In the genomic region with DNA sequence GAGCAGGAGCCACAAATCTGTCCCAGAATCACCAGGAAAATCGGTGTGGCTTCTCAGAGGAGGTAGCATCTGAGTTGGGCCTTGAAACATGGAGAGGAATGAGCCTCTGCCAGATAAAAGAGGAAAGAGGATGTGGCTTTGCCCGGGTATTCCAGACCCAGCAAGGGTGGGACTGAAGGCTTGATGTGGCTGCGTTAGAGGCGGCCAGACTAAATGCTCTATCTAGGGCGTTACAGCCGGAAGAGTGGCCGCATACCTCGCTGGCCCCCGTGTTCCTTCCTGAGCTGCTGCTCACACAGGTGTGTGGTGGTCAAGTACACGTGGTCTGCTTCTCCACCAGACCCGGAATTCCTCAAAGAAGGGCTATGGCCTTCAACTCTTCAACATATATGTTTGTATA, we compare ENCODE assay signal across 23 cellular contexts. TPM values are rescaled to one million over a fixed set of nuclear protein-coding genes. Genes with fewer than 3 reads are reported as not detected.
"Had no signal": no experiment of that assay in that cellular context is flagged by ENCODE, and none has a peak within 500 bp of the region (broad histone marks: within the 10 kb centered on the region; RNA-seq: fewer than 3 reads in every experiment).

No MANE protein-coding gene starts in this region.

- ATAC-seq: activated CD8-positive, alpha-beta memory T cell treated with anti-CD3 and anti-CD28 coated beads, Interleukin-2, amount 10 ng/mL, durations not matched to agents 7 days and 5 days; gastrocnemius medialis; left lobe of liver had no signal

- H3K36me3 Mint-ChIP-seq: activated CD8-positive, alpha-beta memory T cell treated with anti-CD3 and anti-CD28 coated beads, Interleukin-2, amount 10 ng/mL, durations not matched to agents 7 days and 5 days; activated naive CD8-positive, alpha-beta T cell treated with anti-CD3 and anti-CD28 coated beads for 36 hours; mesothelial cell of epicardium had no signal

- H3K27ac Mint-ChIP-seq: activated CD8-positive, alpha-beta memory T cell treated with anti-CD3 and anti-CD28 coated beads, Interleukin-2, amount 10 ng/mL, durations not matched to agents 7 days and 5 days; activated naive CD8-positive, alpha-beta T cell treated with anti-CD3 and anti-CD28 coated beads for 36 hours; dendritic cell treated with granulocyte-macrophage colony-stimulating factor and Interleukin-4, amounts not matched to agents 40 ng/mL and 50 ng/mL, for 4 days; mesothelial cell of epicardium; nephron; progenitor cell of endocrine pancreas had no signal

- H3K27me3 Mint-ChIP-seq: activated naive CD8-positive, alpha-beta T cell treated with anti-CD3 and anti-CD28 coated beads for 36 hours; progenitor cell of endocrine pancreas had no signal

- H3K4me3 ChIP-seq: cardiac muscle cell, gastrocnemius medialis, stomach, upper lobe of left lung had no signal

- DNase-seq: activated CD4-positive, alpha-beta T cell treated with anti-CD3 and anti-CD28 coated beads for 1 hour; activated CD4-positive, alpha-beta T cell treated with anti-CD3 and anti-CD28 coated beads, Interleukin-2, amount 50 U/mL, for 48 hours; activated CD8-positive, alpha-beta memory T cell treated with anti-CD3 and anti-CD28 coated beads, Interleukin-2, amount 10 ng/mL, durations not matched to agents 7 days and 5 days; activated naive CD4-positive, alpha-beta T cell; activated naive CD8-positive, alpha-beta T cell treated with anti-CD3 and anti-CD28 coated beads for 36 hours; amygdala; effector CD8-positive, alpha-beta T cell; gastrocnemius medialis; head of caudate nucleus; kidney; stimulated activated CD4-positive, alpha-beta T cell treated with anti-CD3 and anti-CD28 coated beads, Interleukin-2, amount 100 ng/mL, for 24 hours; stomach; T-helper 1 cell; T1000; upper lobe of left lung; WERI-Rb-1 had no signal

- H3K4me1 ChIP-seq: gastrocnemius medialis had no signal

- H3K27ac ChIP-seq: cardiac muscle cell, gastrocnemius medialis, stomach, upper lobe of left lung, WERI-Rb-1 had no signal

- H3K9me3 ChIP-seq: gastrocnemius medialis, stomach, upper lobe of left lung had no signal

- H3K4me3 Mint-ChIP-seq: activated CD8-positive, alpha-beta memory T cell treated with anti-CD3 and anti-CD28 coated beads, Interleukin-2, amount 10 ng/mL, durations not matched to agents 7 days and 5 days; activated naive CD8-positive, alpha-beta T cell treated with anti-CD3 and anti-CD28 coated beads for 36 hours; dendritic cell treated with granulocyte-macrophage colony-stimulating factor and Interleukin-4, amounts not matched to agents 40 ng/mL and 50 ng/mL, for 4 days; mesothelial cell of epicardium; nephron had no signal

- H3K9me3 Mint-ChIP-seq: activated naive CD8-positive, alpha-beta T cell treated with anti-CD3 and anti-CD28 coated beads for 36 hours; dendritic cell treated with granulocyte-macrophage colony-stimulating factor and Interleukin-4, amounts not matched to agents 40 ng/mL and 50 ng/mL, for 4 days; mesothelial cell of epicardium; nephron had no signal

- H3K36me3 ChIP-seq: cardiac muscle cell, gastrocnemius medialis, stomach, upper lobe of left lung, WERI-Rb-1 had no signal

- H3K27me3 ChIP-seq: cardiac muscle cell, gastrocnemius medialis, upper lobe of left lung had no signal

RNA-seq across cellular contexts. Expression of gene POMC, which starts 33.9 kb away (rescaled TPM):
- total RNA-seq: chondrocyte, mesothelial cell of epicardium had no signal
